In the genomic region with DNA sequence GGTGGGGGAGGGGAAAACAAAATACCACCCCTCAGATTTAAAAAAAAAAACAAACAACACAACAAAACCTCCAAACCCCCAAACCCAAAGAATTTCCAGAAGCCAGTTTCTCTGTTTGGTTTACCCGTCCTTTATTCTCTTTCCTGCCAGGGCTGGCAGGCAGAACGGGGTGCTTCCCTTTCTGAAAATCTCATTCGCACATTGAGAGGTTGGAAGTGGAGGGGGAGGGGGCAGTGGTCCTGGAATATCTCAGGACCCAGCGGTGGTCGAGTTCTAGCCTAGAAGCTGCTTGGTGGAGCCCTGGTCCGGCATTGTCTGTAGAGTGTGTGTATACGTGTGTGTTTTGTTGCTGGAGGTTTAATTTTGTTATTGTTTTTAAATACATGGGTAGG, we compare ENCODE assay signal across 8 cellular contexts. TPM values are rescaled to one million over a fixed set of nuclear protein-coding genes. Genes with fewer than 3 reads are reported as not detected.
DNase-seq lines count a peak whose midpoint lies in the region; ATAC-seq, FAIRE-seq and TF ChIP-seq lines count a peak whose summit lies in the region.

No MANE protein-coding gene starts in this region.

- CTCF ChIA-PET in BJ (lab: Yijun Ruan, JAX), result no interaction called here

- H3K27ac ChIP-seq in HUES48 (ENCODE audit: low read depth, low read length) (peak overlapping the region; percentile 67), ascending aorta (peak overlapping the region; percentile 16 to 61), transverse colon (peak overlapping the region; percentile 89 to 95 (median 94))

- no peaks in the 10 kb centered on the region for H3K36me3 ChIP-seq in BJ (ENCODE audit: control insufficient read depth, insufficient read depth, low read length)
- H3K36me3 ChIP-seq in HUES48 (ENCODE audit: control insufficient read depth, insufficient read depth, low read length), result no peaks in the 10 kb centered on the region
- H3K36me3 ChIP-seq in ascending aorta, result no peaks in the 10 kb centered on the region
- H3K36me3 ChIP-seq in transverse colon, result no peaks in the 10 kb centered on the region

- no peak for TF ChIP-seq EP300 in transverse colon (IDR thresholded peaks at IDR 0.05; ENCODE audit: low read depth)

- TF ChIP-seq POLR2A in lower leg skin (IDR thresholded peaks at IDR 0.05) (no peak), transverse colon (IDR thresholded peaks at IDR 0.05) (no peak)

- H3K9ac ChIP-seq in HUES48 (ENCODE audit: low read depth, low read length), result peak overlapping the region; percentile 32

- no peaks in the 10 kb centered on the region for H3K9me3 ChIP-seq in HUES48 (ENCODE audit: control insufficient read depth, insufficient read depth, low read length)
- no peaks in the 10 kb centered on the region for H3K9me3 ChIP-seq in ascending aorta
- H3K9me3 ChIP-seq in transverse colon, result no peaks in the 10 kb centered on the region

- 6 to 7% methylated on average over 7 of the region's 7 CpGs for WGBS in lower leg skin, 2 donors
- whole genome bisulfite sequencing in transverse colon (ENCODE audit: low coverage in 1 of 2), 2 donors, result 2 to 7% methylated on average over 3 to 7 of the region's 7 CpGs

- H3K4me3 ChIP-seq in BJ (ENCODE audit: low read depth, low read length) (peak overlapping the region; percentile 71), HUES48 (ENCODE audit: low read depth, low read length) (peak overlapping the region; percentile 79), ascending aorta (peak overlapping the region; percentile 58 to 66), lower leg skin (ENCODE audit: low read depth, poor library complexity, severe bottlenecking) (peak overlapping the region; percentile 59), transverse colon (peak overlapping the region; percentile 85 to 96 (median 90))

- TF ChIP-seq CTCF in BJ (IDR thresholded peaks at IDR 0.05; ENCODE audit: insufficient read depth, low read depth, low read length), result no peak
- TF ChIP-seq CTCF in ascending aorta (IDR thresholded peaks at IDR 0.05), result no peak
- TF ChIP-seq CTCF in lower leg skin (IDR thresholded peaks at IDR 0.05), result no peak
- no peak for TF ChIP-seq CTCF in transverse colon (IDR thresholded peaks at IDR 0.05)

- FAIRE-seq in GM19239 (lab: Jason Lieb, UNC), result no peak

- DNase-seq in BJ (ENCODE audit: low read depth), result no peak
- DNase-seq in ascending aorta (ENCODE audit: low spot score in 2 of 2), result no peak
- no peak for DNase-seq in lower leg skin (ENCODE audit: low spot score in 2 of 2)
- no peak for DNase-seq in transverse colon
- no peak for DNase-seq in GM19239 (ENCODE audit: insufficient read length, low spot score)
- DNase-seq in DMS53 (lab: John Stamatoyannopoulos, UW), result no peak

- no peak for ATAC-seq in GM19035 (IDR thresholded peaks at IDR 0.05; ENCODE audit: unreplicated experiment)

- in situ Hi-C loops in transverse colon (cut with MboI; ENCODE audit: low pct_ligation_motif_present in 1 of 4, low pct_unique_long_range_greater_than_20kb in 1 of 4, low sequenced_read_pairs in 3 of 4), result no loop called here

- H3K27me3 ChIP-seq in BJ (ENCODE audit: control insufficient read depth, insufficient read depth, low read length) (peaks cover 5% of the 10 kb centered on the region), HUES48 (ENCODE audit: control insufficient read depth, insufficient read depth, low read length) (peaks cover 19% of the 10 kb centered on the region), ascending aorta (no peaks in the 10 kb centered on the region), transverse colon (no peaks in the 10 kb centered on the region)

- POLR2A ChIA-PET in BJ (lab: Charles Lee), result no interaction called here

- H3K4me1 ChIP-seq in HUES48 (ENCODE audit: control insufficient read depth, insufficient read depth, low read length) (peaks cover 40% of the 10 kb centered on the region), ascending aorta (peaks cover 0 to 4% of the 10 kb centered on the region in 2 donors), transverse colon (peaks cover 23 to 50% (median 43%) of the 10 kb centered on the region in 4 donors)

- intact Hi-C loops in ascending aorta (cut with DNase I), result loop anchor here (5.0 to 10.0 kb wide), 3 partner anchors 166 to 511 kb away; partner anchors contain the start of genes CENPN and CMC2
- intact Hi-C loops in lower leg skin (cut with DNase I; ENCODE audit: low total_unique reads), result no loop called here
- intact Hi-C loops in transverse colon (cut with DNase I; ENCODE audit: low total_unique reads), result no loop called here

RNA-seq across cellular contexts. Expression of gene CMIP, which starts 1.3 kb away (rescaled TPM):
- polyA plus RNA-seq in BJ (2011; rRNA removed), result 3.4 and 4.9 TPM in 2 replicates
- 14.0 and 22.5 TPM in 2 replicates for polyA minus RNA-seq in BJ (2011; rRNA and poly(A)+ RNA removed)
- total RNA-seq in ascending aorta, result 110 TPM
- total RNA-seq in lower leg skin, result 100 to 1,000 TPM in 1 of 4 donors, 10 to 100 TPM in 3; 53.7 to 115 (median 77.4) TPM
- total RNA-seq in transverse colon, result 10 to 100 TPM; 40.0 to 69.6 (median 47.0) TPM

Comparison
In these comparisons a context has a peak if more than half of its experiments do, and no peak if none do; other contexts are left out.
1. H3K27ac ChIP-seq: peak in every context shown above with its lines; median percentile 94 in transverse colon; 67 in HUES48; 38 in ascending aorta.